Comparison of ENCODE assay signal across 1 cellular context in the genomic region with DNA sequence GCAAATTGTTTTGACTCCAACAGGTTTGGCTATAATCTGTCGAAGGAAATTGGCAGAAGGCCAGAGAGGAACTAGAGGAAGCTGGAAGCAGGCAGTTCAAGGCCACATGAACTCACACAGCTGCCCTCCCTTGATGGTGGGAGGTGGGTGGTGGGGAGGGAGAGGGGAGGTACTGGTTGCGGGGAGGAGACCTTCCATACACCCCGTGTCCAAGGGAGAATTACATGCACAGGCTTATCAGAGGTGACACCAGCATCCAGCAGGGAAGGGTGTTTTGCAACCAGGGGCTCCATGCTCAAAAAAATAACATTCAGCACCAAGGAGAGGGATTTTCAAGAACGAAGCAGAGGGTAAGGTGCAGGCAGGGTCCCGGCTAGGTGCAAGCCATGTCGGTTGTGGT.
TF ChIP-seq lines count a peak whose summit lies in the region.

No MANE protein-coding gene starts in this region.

TF ChIP-seq in GM12878, 131 proteins besides CTCF, POLR2A, EP300 and RAD21:
- TF ChIP-seq, protein P1, sequence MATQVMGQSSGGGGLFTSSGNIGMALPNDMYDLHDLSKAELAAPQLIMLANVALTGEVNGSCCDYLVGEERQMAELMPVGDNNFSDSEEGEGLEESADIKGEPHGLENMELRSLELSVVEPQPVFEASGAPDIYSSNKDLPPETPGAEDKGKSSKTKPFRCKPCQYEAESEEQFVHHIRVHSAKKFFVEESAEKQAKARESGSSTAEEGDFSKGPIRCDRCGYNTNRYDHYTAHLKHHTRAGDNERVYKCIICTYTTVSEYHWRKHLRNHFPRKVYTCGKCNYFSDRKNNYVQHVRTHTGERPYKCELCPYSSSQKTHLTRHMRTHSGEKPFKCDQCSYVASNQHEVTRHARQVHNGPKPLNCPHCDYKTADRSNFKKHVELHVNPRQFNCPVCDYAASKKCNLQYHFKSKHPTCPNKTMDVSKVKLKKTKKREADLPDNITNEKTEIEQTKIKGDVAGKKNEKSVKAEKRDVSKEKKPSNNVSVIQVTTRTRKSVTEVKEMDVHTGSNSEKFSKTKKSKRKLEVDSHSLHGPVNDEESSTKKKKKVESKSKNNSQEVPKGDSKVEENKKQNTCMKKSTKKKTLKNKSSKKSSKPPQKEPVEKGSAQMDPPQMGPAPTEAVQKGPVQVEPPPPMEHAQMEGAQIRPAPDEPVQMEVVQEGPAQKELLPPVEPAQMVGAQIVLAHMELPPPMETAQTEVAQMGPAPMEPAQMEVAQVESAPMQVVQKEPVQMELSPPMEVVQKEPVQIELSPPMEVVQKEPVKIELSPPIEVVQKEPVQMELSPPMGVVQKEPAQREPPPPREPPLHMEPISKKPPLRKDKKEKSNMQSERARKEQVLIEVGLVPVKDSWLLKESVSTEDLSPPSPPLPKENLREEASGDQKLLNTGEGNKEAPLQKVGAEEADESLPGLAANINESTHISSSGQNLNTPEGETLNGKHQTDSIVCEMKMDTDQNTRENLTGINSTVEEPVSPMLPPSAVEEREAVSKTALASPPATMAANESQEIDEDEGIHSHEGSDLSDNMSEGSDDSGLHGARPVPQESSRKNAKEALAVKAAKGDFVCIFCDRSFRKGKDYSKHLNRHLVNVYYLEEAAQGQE (IDR thresholded peaks at IDR 0.05; ENCODE audit: low read depth, low read length) = peak; percentile 76
- TF ChIP-seq SPI1 (IDR thresholded peaks at IDR 0.05; ENCODE audit: borderline replicate concordance, insufficient read depth, low read depth, low read length) = no peak
